ENCODE assay signal across 22 cellular contexts in the genomic region with DNA sequence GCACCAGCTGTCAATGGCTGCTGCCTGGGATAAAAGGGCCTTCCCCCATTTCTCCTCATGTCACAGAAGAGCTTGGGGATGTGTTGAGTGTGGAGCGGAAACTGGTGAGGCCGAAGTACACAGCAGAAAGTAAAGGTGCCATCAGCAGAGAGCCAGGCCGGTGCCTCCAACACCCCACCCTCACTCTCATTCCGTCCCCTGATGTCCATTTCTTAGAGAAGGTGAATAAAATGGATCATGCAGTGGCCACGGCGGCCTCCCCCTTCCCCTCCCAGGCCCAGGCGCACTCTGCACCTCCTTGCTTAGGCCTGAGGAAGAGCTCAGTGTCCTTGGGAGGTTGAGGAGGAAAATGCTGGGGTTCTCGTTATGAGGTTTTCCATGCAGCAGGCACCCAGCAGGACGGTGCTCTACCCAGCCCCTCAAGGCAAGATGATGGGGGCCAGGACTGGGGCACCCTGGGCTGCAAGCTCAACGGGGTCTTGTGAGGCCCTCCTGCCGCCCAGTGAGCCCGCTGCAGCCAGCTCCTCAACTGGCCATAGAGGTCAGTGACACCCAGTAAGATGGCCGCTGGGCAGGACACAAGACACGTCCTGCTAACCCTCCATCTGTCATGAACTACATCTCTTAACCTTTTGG.
DNase-seq lines count a peak whose midpoint lies in the region; ATAC-seq, FAIRE-seq and TF ChIP-seq lines count a peak whose summit lies in the region.
"Had no signal": no experiment of that assay in that cellular context is flagged by ENCODE, and none has a peak within 500 bp of the region (broad histone marks: within the 10 kb centered on the region; RNA-seq: fewer than 3 reads in every experiment).

No MANE protein-coding gene starts in this region.

- H3K36me3 ChIP-seq in kidney (ENCODE audit: control insufficient read depth in 1 of 2, insufficient read depth in 2 of 2, low read length in 2 of 2) = no peaks in the 10 kb centered on the region

- DNase-seq in cardiac septum (ENCODE audit: low spot score) (peak; percentile 19), Right ventricle myocardium superior (no peak), kidney (peak; percentile 50), sciatic nerve (ENCODE audit: low spot score) (peak; percentile 17), NK-92 (lab: John Stamatoyannopoulos, UW; ENCODE audit: unreplicated experiment) (no peak)
- DNase-seq: C1 segment of cervical spinal cord; CD8-positive, alpha-beta T cell; GDM1; NCI-H1048; NCI-H2029 treated with DMSO at 0.1 percent for 48 hours; NCI-H446 treated with DMSO at 0.1 percent for 48 hours; NCI-H526; NCI-H82; PC-9; SHP77 treated with DMSO at 0.1 percent for 48 hours had no signal

- FAIRE-seq in kidney (lab: Jason Lieb, UNC) = no peak
- FAIRE-seq: A204.1, GM12878 had no signal

- no peaks in the 10 kb centered on the region for H3K4me1 ChIP-seq in kidney (ENCODE audit: control insufficient read depth in 1 of 2, insufficient read depth in 1 of 2, low read depth in 1 of 2, low read length in 2 of 2)
- H3K4me1 ChIP-seq: Caco-2 had no signal

- no peak overlapping the region for H3K9ac ChIP-seq in kidney (ENCODE audit: low read length in 2 of 2)

- no peak overlapping the region for H3K4me3 ChIP-seq in kidney (ENCODE audit: low read length in 2 of 2)
- H3K4me3 ChIP-seq: GM12878, PC-9 had no signal

- no peaks in the 10 kb centered on the region for H3K9me3 ChIP-seq in kidney (ENCODE audit: control insufficient read depth in 1 of 2, low read length in 2 of 2)
- H3K9me3 ChIP-seq: Caco-2 had no signal

- intact Hi-C loops in cardiac septum (cut with DNase I) (no loop called here), Right ventricle myocardium superior (cut with DNase I) (no loop called here), kidney (cut with DNase I) (no loop called here), sciatic nerve (cut with DNase I) (no loop called here)

- TF ChIP-seq CTCF in kidney (IDR thresholded peaks at IDR 0.05; ENCODE audit: borderline replicate concordance, extremely low read depth, insufficient read depth) = no peak

- no peak overlapping the region for H3K27ac ChIP-seq in kidney (ENCODE audit: low read depth in 2 of 2, low read length in 2 of 2)
- H3K27ac ChIP-seq: HL-60, PC-9 had no signal

- ATAC-seq in Right ventricle myocardium superior (ENCODE audit: poor library complexity) (no peak), sciatic nerve (no peak), GM21515 (IDR thresholded peaks at IDR 0.05; ENCODE audit: unreplicated experiment) (no peak), HG03025 (IDR thresholded peaks at IDR 0.05; ENCODE audit: low FRiP score, unreplicated experiment) (no peak)
- ATAC-seq: CD8-positive, alpha-beta T cell; HCT116 had no signal

Comparison
In these comparisons a context has a peak if more than half of its experiments do, and no peak if none do; other contexts are left out.
1. DNase-seq: peak in cardiac septum (single experiment), kidney (single experiment) and sciatic nerve (single experiment); none in Right ventricle myocardium superior (single experiment) and NK-92 (single experiment).